10 cellular contexts compared by ENCODE assay signal in genomic region chr2:66305714-66306113, GRCh38.
A peak's percentile ranks its signal among the peaks of the same experiment; 100 is the strongest.
DNase-seq lines count a peak whose midpoint lies in the region; ATAC-seq and TF ChIP-seq lines count a peak whose summit lies in the region.
"Had no signal": no experiment of that assay in that cellular context is flagged by ENCODE, and none has a peak within 500 bp of the region (broad histone marks: within the 10 kb centered on the region; RNA-seq: fewer than 3 reads in every experiment).

No MANE protein-coding gene starts in this region.

- H3K4me3 ChIP-seq in adipocyte (ENCODE audit: low read length) (no peak overlapping the region), stomach (no peak overlapping the region)
- H3K4me3 ChIP-seq in naive thymus-derived CD4-positive, alpha-beta T cell (ENCODE audit: low read length) = no peak overlapping the region
- H3K4me3 ChIP-seq: skin epidermis had no signal

- H3K4me1 Mint-ChIP-seq in naive thymus-derived CD4-positive, alpha-beta T cell = no peaks in the 10 kb centered on the region
- H3K4me1 Mint-ChIP-seq: stimulated activated naive CD8-positive, alpha-beta T cell treated with anti-CD3 and anti-CD28 coated beads, Interleukin-15, amount 100 ng/mL, for 72 hours had no signal

- peaks cover 17% of the 10 kb centered on the region for H3K4me1 ChIP-seq in adipocyte (ENCODE audit: control insufficient read depth, insufficient read depth, low read length)
- peaks cover 0 to 14% (median 2%) of the 10 kb centered on the region in 4 donors for H3K4me1 ChIP-seq in stomach
- no peaks in the 10 kb centered on the region for H3K4me1 ChIP-seq in naive thymus-derived CD4-positive, alpha-beta T cell (ENCODE audit: control insufficient read depth in 2 of 2, insufficient read depth in 2 of 2, low read length in 2 of 2)

- no peak overlapping the region for H3K27ac ChIP-seq in stomach
- H3K27ac ChIP-seq in naive thymus-derived CD4-positive, alpha-beta T cell (ENCODE audit: low read depth, low read length) = no peak overlapping the region
- H3K27ac ChIP-seq: skin epidermis had no signal

- intact Hi-C loops in left ventricle myocardium superior (cut with micrococcal nuclease) (no loop called here), stomach (cut with DNase I; ENCODE audit: low total_unique reads) (no loop called here)
- intact Hi-C loops in naive thymus-derived CD4-positive, alpha-beta T cell (cut with micrococcal nuclease) = no loop called here

- TF ChIP-seq POLR2A in stomach (IDR thresholded peaks at IDR 0.05) = no peak

- 35 to 50% (median 44%) methylated on average over 12 of the region's 12 CpGs for WGBS in stomach, 5 donors

- no peak overlapping the region for H3K27ac Mint-ChIP-seq in naive thymus-derived CD4-positive, alpha-beta T cell
- H3K27ac Mint-ChIP-seq: stimulated activated naive CD8-positive, alpha-beta T cell treated with anti-CD3 and anti-CD28 coated beads, Interleukin-15, amount 100 ng/mL, for 72 hours had no signal

- no peaks in the 10 kb centered on the region for H3K36me3 ChIP-seq in adipocyte (ENCODE audit: control insufficient read depth, insufficient read depth, low read length, severe bottlenecking)
- H3K36me3 ChIP-seq in stomach = no peaks in the 10 kb centered on the region
- H3K36me3 ChIP-seq in naive thymus-derived CD4-positive, alpha-beta T cell (ENCODE audit: control insufficient read depth in 2 of 3, insufficient read depth in 3 of 3, low read length in 3 of 3) = no peaks in the 10 kb centered on the region

- ATAC-seq in left ventricle myocardium superior = peak; percentile 76
- ATAC-seq in naive thymus-derived CD4-positive, alpha-beta T cell = no peak
- ATAC-seq in HG02885 (IDR thresholded peaks at IDR 0.05; ENCODE audit: poor library complexity, unreplicated experiment) = no peak
- ATAC-seq: stimulated activated naive CD8-positive, alpha-beta T cell treated with anti-CD3 and anti-CD28 coated beads, Interleukin-15, amount 100 ng/mL, for 72 hours had no signal

- no peak overlapping the region for H3K4me3 Mint-ChIP-seq in naive thymus-derived CD4-positive, alpha-beta T cell
- H3K4me3 Mint-ChIP-seq: stimulated activated naive CD8-positive, alpha-beta T cell treated with anti-CD3 and anti-CD28 coated beads, Interleukin-15, amount 100 ng/mL, for 72 hours had no signal

- H3K9me3 ChIP-seq in adipocyte (ENCODE audit: control insufficient read depth, low read length) (peaks cover 11% of the 10 kb centered on the region), stomach (no peaks in the 10 kb centered on the region)
- H3K9me3 ChIP-seq in naive thymus-derived CD4-positive, alpha-beta T cell (ENCODE audit: control insufficient read depth in 2 of 3, low read length in 3 of 3) = peaks cover 0 to 4% (median 0%) of the 10 kb centered on the region in 3 experiments

- H3K9me3 Mint-ChIP-seq in naive thymus-derived CD4-positive, alpha-beta T cell = peaks cover 0 to 9% (median 2%) of the 10 kb centered on the region in 11 donors
- H3K9me3 Mint-ChIP-seq: stimulated activated naive CD8-positive, alpha-beta T cell treated with anti-CD3 and anti-CD28 coated beads, Interleukin-15, amount 100 ng/mL, for 72 hours had no signal

- DNase-seq in NCI-H1417 (lab: John Stamatoyannopoulos, UW) (peak; percentile 75 to 95 (median 78)), adipocyte (ENCODE audit: low read depth) (peak; percentile 31), left ventricle myocardium superior (peak; percentile 79), stomach (peak; percentile 36), T1000 (lab: John Stamatoyannopoulos, UW) (no peak), T-helper 9 cell (no peak)
- no peak for DNase-seq in naive thymus-derived CD4-positive, alpha-beta T cell
- DNase-seq: stimulated activated naive CD8-positive, alpha-beta T cell treated with anti-CD3 and anti-CD28 coated beads, Interleukin-15, amount 100 ng/mL, for 72 hours had no signal

- no peak for TF ChIP-seq EP300 in stomach (IDR thresholded peaks at IDR 0.05)

- H3K36me3 Mint-ChIP-seq in naive thymus-derived CD4-positive, alpha-beta T cell = peaks cover 0 to under 1% (median 0%) of the 10 kb centered on the region in 5 donors

- H3K27me3 ChIP-seq in adipocyte (replicated peaks; ENCODE audit: control insufficient read depth, insufficient read depth, low read length) (peaks cover 19% of the 10 kb centered on the region), stomach (no peaks in the 10 kb centered on the region)
- no peaks in the 10 kb centered on the region for H3K27me3 ChIP-seq in naive thymus-derived CD4-positive, alpha-beta T cell (ENCODE audit: control insufficient read depth in 2 of 2, insufficient read depth in 2 of 2, low read length in 2 of 2)

- TF ChIP-seq CTCF in stomach (IDR thresholded peaks at IDR 0.05) = no peak

- no peak overlapping the region for H3K9ac ChIP-seq in adipocyte (ENCODE audit: low read length)

- H3K27me3 Mint-ChIP-seq in naive thymus-derived CD4-positive, alpha-beta T cell = peaks cover 0 to 5% (median 0%) of the 10 kb centered on the region in 5 donors
- H3K27me3 Mint-ChIP-seq: stimulated activated naive CD8-positive, alpha-beta T cell treated with anti-CD3 and anti-CD28 coated beads, Interleukin-15, amount 100 ng/mL, for 72 hours had no signal

- CTCF ChIA-PET in naive thymus-derived CD4-positive, alpha-beta T cell (lab: Charles Lee) = no interaction called here

- POLR2A ChIA-PET in naive thymus-derived CD4-positive, alpha-beta T cell (lab: Charles Lee) = no interaction called here

Comparison
In these comparisons a context has a peak if more than half of its experiments do, and no peak if none do; other contexts are left out.
1. DNase-seq: peak in NCI-H1417 (3 of 3), adipocyte (single experiment), left ventricle myocardium superior (single experiment) and stomach (single experiment); none in T1000 (single experiment), naive thymus-derived CD4-positive, alpha-beta T cell (0 of 9) and T-helper 9 cell (single experiment).